ENCODE assay signal across 8 cellular contexts in genomic region chr1:53572061-53572801, GRCh38.
DNase-seq lines count a peak whose midpoint lies in the region; ATAC-seq and TF ChIP-seq lines count a peak whose summit lies in the region.

No MANE protein-coding gene starts in this region.

- H3K79me1 ChIP-seq in mesenchymal stem cell (replicated peaks; ENCODE audit: low read length, poor library complexity, severe bottlenecking) = peaks cover 22% of the 10 kb centered on the region

- H4K91ac ChIP-seq in mesenchymal stem cell (ENCODE audit: low read length) = no peak overlapping the region

- H2BK5ac ChIP-seq in mesenchymal stem cell (ENCODE audit: low read depth, low read length, poor library complexity, severe bottlenecking) = no peak overlapping the region

- H3K27ac ChIP-seq in body of pancreas (peak overlapping the region in 3 of 4 donors; percentile 31 to 64 (median 63)), mesenchymal stem cell (ENCODE audit: low read length, poor library complexity, severe bottlenecking) (peak overlapping the region; percentile 5)

- H2BK12ac ChIP-seq in mesenchymal stem cell (ENCODE audit: low read length in 2 of 2) = no peak overlapping the region

- H3K4me2 ChIP-seq in mesenchymal stem cell (ENCODE audit: low read length, poor library complexity, severe bottlenecking) = no peak overlapping the region

- no peak for TF ChIP-seq POLR2A in body of pancreas (IDR thresholded peaks at IDR 0.05)

- H3K27ac Mint-ChIP-seq in nephron progenitor cell = no peak overlapping the region
- no peak overlapping the region for H3K27ac Mint-ChIP-seq in activated T-helper 1 cell treated with anti-CD3 and anti-CD28 coated beads, Interleukin-12 subunit alpha, Interleukin-12 subunit beta, Interleukin-2, Interleukin-4 antibody, amounts not matched to agents 30 ng/mL and 10 ng/mL and 1 ng/mL, durations not matched to agents 14 hours and 24 hours and 36 hours

- H3K9me3 ChIP-seq in body of pancreas (no peaks in the 10 kb centered on the region), mesenchymal stem cell (ENCODE audit: control insufficient read depth, low read length) (no peaks in the 10 kb centered on the region)

- no peak overlapping the region for H3K4me3 ChIP-seq in body of pancreas
- no peak overlapping the region for H3K4me3 ChIP-seq in mesenchymal stem cell (ENCODE audit: insufficient read depth in 1 of 2, low read depth in 1 of 2, low read length in 2 of 2)

- no peak overlapping the region for H3K4me3 Mint-ChIP-seq in nephron progenitor cell
- no peak overlapping the region for H3K4me3 Mint-ChIP-seq in activated T-helper 1 cell treated with anti-CD3 and anti-CD28 coated beads, Interleukin-12 subunit alpha, Interleukin-12 subunit beta, Interleukin-2, Interleukin-4 antibody, amounts not matched to agents 30 ng/mL and 10 ng/mL and 1 ng/mL, durations not matched to agents 14 hours and 24 hours and 36 hours

- no peak overlapping the region for H3K23ac ChIP-seq in mesenchymal stem cell (ENCODE audit: low read length in 2 of 2)

- no peak overlapping the region for H3K18ac ChIP-seq in mesenchymal stem cell (ENCODE audit: low read depth in 1 of 2, low read length in 2 of 2)

- intact Hi-C loops in body of pancreas (cut with DNase I) = no loop called here
- intact Hi-C loops in activated T-helper 1 cell treated with anti-CD3 and anti-CD28 coated beads, Interleukin-12 subunit alpha, Interleukin-12 subunit beta, Interleukin-2, Interleukin-4 antibody, amounts not matched to agents 30 ng/mL and 10 ng/mL and 1 ng/mL, durations not matched to agents 14 hours and 24 hours and 36 hours (cut with micrococcal nuclease) = no loop called here

- H3K36me3 Mint-ChIP-seq in nephron progenitor cell (ENCODE audit: low read depth) = no peaks in the 10 kb centered on the region
- no peaks in the 10 kb centered on the region for H3K36me3 Mint-ChIP-seq in activated T-helper 1 cell treated with anti-CD3 and anti-CD28 coated beads, Interleukin-12 subunit alpha, Interleukin-12 subunit beta, Interleukin-2, Interleukin-4 antibody, amounts not matched to agents 30 ng/mL and 10 ng/mL and 1 ng/mL, durations not matched to agents 14 hours and 24 hours and 36 hours (ENCODE audit: low read depth)

- H4K8ac ChIP-seq in mesenchymal stem cell (ENCODE audit: low read length) = peak overlapping the region; percentile 10

- H3K36me3 ChIP-seq in body of pancreas (replicated peaks in 1 of 2; ENCODE audit: insufficient read depth in 1 of 2, low read depth in 2 of 2) (no peaks in the 10 kb centered on the region), mesenchymal stem cell (ENCODE audit: control insufficient read depth in 1 of 2, insufficient read depth in 2 of 2, low read depth in 1 of 2, low read length in 2 of 2) (peaks cover 0 to 11% of the 10 kb centered on the region in 2 experiments)

- no peak overlapping the region for H2BK120ac ChIP-seq in mesenchymal stem cell (ENCODE audit: low read depth, low read length)

- H3K27me3 Mint-ChIP-seq in nephron progenitor cell (ENCODE audit: low read depth, poor library complexity) = peaks cover 21% of the 10 kb centered on the region
- H3K27me3 Mint-ChIP-seq in activated T-helper 1 cell treated with anti-CD3 and anti-CD28 coated beads, Interleukin-12 subunit alpha, Interleukin-12 subunit beta, Interleukin-2, Interleukin-4 antibody, amounts not matched to agents 30 ng/mL and 10 ng/mL and 1 ng/mL, durations not matched to agents 14 hours and 24 hours and 36 hours (ENCODE audit: insufficient read depth) = peaks cover 12% of the 10 kb centered on the region

- peaks cover 1% of the 10 kb centered on the region for H3K9me3 Mint-ChIP-seq in nephron progenitor cell
- H3K9me3 Mint-ChIP-seq in activated T-helper 1 cell treated with anti-CD3 and anti-CD28 coated beads, Interleukin-12 subunit alpha, Interleukin-12 subunit beta, Interleukin-2, Interleukin-4 antibody, amounts not matched to agents 30 ng/mL and 10 ng/mL and 1 ng/mL, durations not matched to agents 14 hours and 24 hours and 36 hours = no peaks in the 10 kb centered on the region

- no peak overlapping the region for H3K4ac ChIP-seq in mesenchymal stem cell (ENCODE audit: low read depth in 1 of 2, low read length in 2 of 2)

- no peak overlapping the region for H3K9ac ChIP-seq in mesenchymal stem cell (ENCODE audit: low read length)

- peak overlapping the region in 1 of 2 experiments; percentile 61 for H3K14ac ChIP-seq in mesenchymal stem cell (ENCODE audit: low read length in 2 of 2)

- no peak overlapping the region for H2BK15ac ChIP-seq in mesenchymal stem cell (ENCODE audit: low read depth, poor library complexity, severe bottlenecking)

- H3K27me3 ChIP-seq in body of pancreas (no peaks in the 10 kb centered on the region), mesenchymal stem cell (ENCODE audit: control insufficient read depth in 1 of 2, insufficient read depth in 1 of 2, low read length in 2 of 2) (peaks cover 0 to 31% of the 10 kb centered on the region in 2 experiments)

- WGBS in body of pancreas, 2 donors = 50 to 61% methylated on average over 4 of the region's 4 CpGs
- 51% methylated on average over 4 of the region's 4 CpGs for WGBS in mesenchymal stem cell

- no peak overlapping the region for H2AFZ ChIP-seq in mesenchymal stem cell (ENCODE audit: low read depth, low read length)

- H3K4me1 ChIP-seq in body of pancreas (peaks cover 8% of the 10 kb centered on the region), mesenchymal stem cell (ENCODE audit: control insufficient read depth, insufficient read depth, low read depth, low read length) (peaks cover 40% of the 10 kb centered on the region)

- H2AK5ac ChIP-seq in mesenchymal stem cell (ENCODE audit: low read length, severe bottlenecking) = no peak overlapping the region

- DNase-seq in DMS53 (lab: John Stamatoyannopoulos, UW) (peak; percentile 84), NCI-H128 (lab: John Stamatoyannopoulos, UW; ENCODE audit: unreplicated experiment) (peak; percentile 70), body of pancreas (peak; percentile 41 to 68 (median 61)), mesenchymal stem cell (peak; percentile 78), nephron progenitor cell (no peak)
- DNase-seq in activated T-helper 1 cell treated with anti-CD3 and anti-CD28 coated beads, Interleukin-12 subunit alpha, Interleukin-12 subunit beta, Interleukin-2, Interleukin-4 antibody, amounts not matched to agents 30 ng/mL and 10 ng/mL and 1 ng/mL, durations not matched to agents 14 hours and 24 hours and 36 hours (ENCODE audit: low spot score) = no peak

- ATAC-seq in body of pancreas (peak; percentile 85), GM21619 (IDR thresholded peaks at IDR 0.05; ENCODE audit: unreplicated experiment) (no peak), GM21717 (IDR thresholded peaks at IDR 0.05; ENCODE audit: unreplicated experiment) (no peak)

- peaks cover 27% of the 10 kb centered on the region for H3K4me1 Mint-ChIP-seq in nephron progenitor cell
- H3K4me1 Mint-ChIP-seq in activated T-helper 1 cell treated with anti-CD3 and anti-CD28 coated beads, Interleukin-12 subunit alpha, Interleukin-12 subunit beta, Interleukin-2, Interleukin-4 antibody, amounts not matched to agents 30 ng/mL and 10 ng/mL and 1 ng/mL, durations not matched to agents 14 hours and 24 hours and 36 hours (ENCODE audit: low read depth) = no peaks in the 10 kb centered on the region

- TF ChIP-seq CTCF in body of pancreas (IDR thresholded peaks at IDR 0.05) (no peak), nephron progenitor cell (IDR thresholded peaks at IDR 0.05) (no peak)

Comparison
In these comparisons a context has a peak if more than half of its experiments do, and no peak if none do; other contexts are left out.
1. DNase-seq: peak in DMS53 (single experiment), NCI-H128 (single experiment), body of pancreas (4 of 4) and mesenchymal stem cell (single experiment); none in nephron progenitor cell (single experiment) and activated T-helper 1 cell treated with anti-CD3 and anti-CD28 coated beads, Interleukin-12 subunit alpha, Interleukin-12 subunit beta, Interleukin-2, Interleukin-4 antibody, amounts not matched to agents 30 ng/mL and 10 ng/mL and 1 ng/mL, durations not matched to agents 14 hours and 24 hours and 36 hours (single experiment).